Comparison of ENCODE assay signal across 16 cellular contexts in the genomic region with DNA sequence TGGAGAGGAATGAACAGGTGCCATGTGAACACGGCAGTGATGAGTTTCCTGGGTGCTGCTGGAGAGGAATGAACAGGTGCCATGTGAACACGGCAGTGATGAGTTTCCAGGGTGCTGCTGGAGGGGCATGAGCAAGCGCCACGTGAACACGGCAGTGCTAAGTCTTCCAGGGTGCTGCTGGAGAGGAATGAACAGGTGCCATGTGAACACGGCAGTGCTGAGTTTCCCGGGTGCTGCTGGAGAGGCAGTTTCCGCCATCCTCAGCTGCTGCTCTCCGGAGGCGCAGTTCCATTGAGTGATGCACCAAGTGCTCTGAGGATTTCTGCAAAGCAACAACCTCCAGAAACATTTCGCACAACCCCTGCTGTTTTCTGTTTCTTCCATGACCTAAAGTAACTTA.
"Had no signal": no experiment of that assay in that cellular context is flagged by ENCODE, and none has a peak within 500 bp of the region (broad histone marks: within the 10 kb centered on the region; RNA-seq: fewer than 3 reads in every experiment).

No MANE protein-coding gene starts in this region.

- H3K27me3 Mint-ChIP-seq: activated CD4-positive, alpha-beta T cell treated with anti-CD3 and anti-CD28 coated beads, Interleukin-2, amount 10 ng/mL, durations not matched to agents 7 days and 5 days; activated naive CD8-positive, alpha-beta T cell treated with anti-CD3 and anti-CD28 coated beads, Interleukin-2, amount 10 ng/mL, durations not matched to agents 7 days and 5 days had no signal

- H3K27ac Mint-ChIP-seq: activated CD4-positive, alpha-beta T cell treated with anti-CD3 and anti-CD28 coated beads, Interleukin-2, amount 10 ng/mL, durations not matched to agents 7 days and 5 days; activated naive CD8-positive, alpha-beta T cell treated with anti-CD3 and anti-CD28 coated beads, Interleukin-2, amount 10 ng/mL, durations not matched to agents 7 days and 5 days; activated T-helper 1 cell treated with anti-CD3 and anti-CD28 coated beads, Interleukin-12 subunit alpha, Interleukin-12 subunit beta, Interleukin-2, Interleukin-4 antibody, amounts not matched to agents 30 ng/mL and 10 ng/mL and 1 ng/mL, durations not matched to agents 14 hours and 24 hours and 36 hours; memory B cell had no signal

- H3K36me3 Mint-ChIP-seq: activated naive CD8-positive, alpha-beta T cell treated with anti-CD3 and anti-CD28 coated beads, Interleukin-2, amount 10 ng/mL, durations not matched to agents 7 days and 5 days; memory B cell; naive thymus-derived CD8-positive, alpha-beta T cell had no signal

- DNase-seq: activated CD4-positive, alpha-beta T cell treated with anti-CD3 and anti-CD28 coated beads, Interleukin-2, amount 10 ng/mL, durations not matched to agents 7 days and 5 days; activated CD4-positive, CD25-positive, alpha-beta regulatory T cell; activated naive CD4-positive, alpha-beta T cell; activated naive CD8-positive, alpha-beta T cell treated with anti-CD3 and anti-CD28 coated beads, Interleukin-2, amount 10 ng/mL, durations not matched to agents 7 days and 5 days; brain microvascular endothelial cell; effector CD8-positive, alpha-beta T cell; foreskin fibroblast; hypothalamus; kidney glomerular epithelial cell; left ventricle myocardium superior; naive thymus-derived CD8-positive, alpha-beta T cell; retina; stimulated activated naive CD8-positive, alpha-beta T cell treated with anti-CD3 and anti-CD28 coated beads, Interleukin-15, Interleukin-2, amounts not matched to agents 100 U/mL and 50 U/mL, for 24 hours; transverse colon had no signal

- ATAC-seq: left ventricle myocardium superior; naive thymus-derived CD8-positive, alpha-beta T cell; stimulated activated naive CD8-positive, alpha-beta T cell treated with anti-CD3 and anti-CD28 coated beads, Interleukin-15, Interleukin-2, amounts not matched to agents 100 U/mL and 50 U/mL, for 24 hours had no signal

- H3K4me3 Mint-ChIP-seq: activated CD4-positive, alpha-beta T cell treated with anti-CD3 and anti-CD28 coated beads, Interleukin-2, amount 10 ng/mL, durations not matched to agents 7 days and 5 days; activated naive CD8-positive, alpha-beta T cell treated with anti-CD3 and anti-CD28 coated beads, Interleukin-2, amount 10 ng/mL, durations not matched to agents 7 days and 5 days; activated T-helper 1 cell treated with anti-CD3 and anti-CD28 coated beads, Interleukin-12 subunit alpha, Interleukin-12 subunit beta, Interleukin-2, Interleukin-4 antibody, amounts not matched to agents 30 ng/mL and 10 ng/mL and 1 ng/mL, durations not matched to agents 14 hours and 24 hours and 36 hours; memory B cell; naive thymus-derived CD8-positive, alpha-beta T cell had no signal

- H3K4me1 Mint-ChIP-seq: activated CD4-positive, alpha-beta T cell treated with anti-CD3 and anti-CD28 coated beads, Interleukin-2, amount 10 ng/mL, durations not matched to agents 7 days and 5 days; activated naive CD8-positive, alpha-beta T cell treated with anti-CD3 and anti-CD28 coated beads, Interleukin-2, amount 10 ng/mL, durations not matched to agents 7 days and 5 days had no signal
